ENCODE assay signal across 1 cellular context in genomic region chr10:51251110-51251509, GRCh38.
TF ChIP-seq lines count a peak whose summit lies in the region.

No MANE protein-coding gene starts in this region.

TF ChIP-seq in SK-N-SH, 30 proteins besides CTCF, POLR2A, EP300 and RAD21 (continued from another document):
- TF ChIP-seq ZBTB33 (IDR thresholded peaks at IDR 0.05; ENCODE audit: borderline replicate concordance, low read depth) (no peak), ELF1 (IDR thresholded peaks at IDR 0.05) (no peak), MXI1 (IDR thresholded peaks at IDR 0.05; ENCODE audit: low read depth, low read length) (no peak), RFX5 (IDR thresholded peaks at IDR 0.05; ENCODE audit: low read length) (no peak), IRF3 (IDR thresholded peaks at IDR 0.05; ENCODE audit: low read depth, low read length) (no peak), REST (IDR thresholded peaks at IDR 0.05; ENCODE audit: low read depth, low read length) (no peak), FOSL2 (IDR thresholded peaks at IDR 0.05; ENCODE audit: borderline replicate concordance, low read depth) (no peak), SMC3 (IDR thresholded peaks at IDR 0.05; ENCODE audit: low read depth, low read length) (no peak)
